In the genomic region with DNA sequence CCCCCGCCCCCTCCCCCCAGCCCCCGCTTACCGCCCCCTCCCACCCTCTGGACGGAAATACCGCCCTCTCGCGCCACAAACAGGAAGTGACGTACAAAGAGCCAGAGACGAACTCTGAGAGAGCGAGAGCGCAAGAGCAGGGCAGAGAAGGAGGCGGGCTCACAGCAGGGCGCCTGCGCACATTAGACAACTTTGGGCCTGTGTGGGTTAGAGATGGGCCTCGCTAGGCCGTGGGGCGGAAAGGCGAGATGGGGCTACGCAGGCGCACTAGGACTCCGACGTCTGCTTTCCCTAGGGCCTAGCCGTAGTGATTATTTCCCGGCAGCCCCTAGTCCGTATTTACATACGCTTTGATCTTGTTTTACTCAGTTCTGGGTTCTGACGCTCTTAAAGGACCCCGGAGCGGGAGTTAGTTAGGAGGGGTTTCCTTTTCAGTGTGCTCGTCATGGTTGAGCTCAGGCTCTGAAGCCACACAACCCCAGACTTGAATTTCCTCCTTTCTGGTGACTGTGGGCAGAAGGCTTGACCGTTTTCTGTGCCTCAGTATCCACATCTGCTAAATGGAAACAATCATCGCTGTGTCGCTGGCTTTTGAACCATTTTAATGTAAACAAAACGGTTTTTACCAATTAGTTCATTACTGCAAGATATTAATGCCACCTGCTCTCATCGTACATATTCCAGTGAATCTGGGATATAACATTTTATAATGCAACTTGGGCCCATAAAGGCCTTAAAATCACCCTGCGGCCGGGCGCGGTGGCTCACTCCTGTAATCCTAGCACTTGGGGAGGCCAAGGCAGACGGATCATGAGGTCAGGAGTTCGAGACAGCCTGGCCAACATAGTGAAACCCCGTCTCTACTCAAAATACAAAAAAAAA, we compare ENCODE assay signal across 8 cellular contexts. TPM values are rescaled to one million over a fixed set of nuclear protein-coding genes. Genes with fewer than 3 reads are reported as not detected.
DNase-seq lines count a peak whose midpoint lies in the region; ATAC-seq and TF ChIP-seq lines count a peak whose summit lies in the region.

No MANE protein-coding gene starts in this region.

- H3F3A ChIP-seq in PC-9 (ENCODE audit: insufficient read depth, low read depth) = peaks cover 13% of the 10 kb centered on the region; the same call in 1 of the 2 replicates

- POLR2A ChIA-PET in PC-9 (lab: Charles Lee; ENCODE audit: unreplicated experiment) = interaction anchor here (0.6 kb wide), 1 partner anchor 178 kb away, joined by 16 read pairs; no protein-coding TSS in a partner anchor

- peak overlapping the region; percentile 85 to 98 for H3K4me3 Mint-ChIP-seq in activated T-cell treated with anti-CD3 and anti-CD28 coated beads, Interleukin-2, amount 50 U/mL, for 72 hours

- peaks cover 15% of the 10 kb centered on the region for H4K20me1 ChIP-seq in PC-9 (ENCODE audit: insufficient read depth)

- peak overlapping the region; percentile 53 for H3K4me3 ChIP-seq in PC-9
- H3K4me3 ChIP-seq in esophagus muscularis mucosa = peak overlapping the region; percentile 73 to 98 (median 85)
- peak overlapping the region; percentile 55 to 87 for H3K4me3 ChIP-seq in muscle layer of colon (ENCODE audit: low read depth in 1 of 2, low read length in 2 of 2)

- no peaks in the 10 kb centered on the region for H3K27me3 Mint-ChIP-seq in activated T-cell treated with anti-CD3 and anti-CD28 coated beads, Interleukin-2, amount 50 U/mL, for 72 hours (ENCODE audit: low read depth)

- H3K36me3 ChIP-seq in PC-9 (ENCODE audit: low read depth) = peaks cover 4% of the 10 kb centered on the region; the same call in 1 of the 2 replicates
- H3K36me3 ChIP-seq in esophagus muscularis mucosa = no peaks in the 10 kb centered on the region
- peaks cover 9% of the 10 kb centered on the region for H3K36me3 ChIP-seq in muscle layer of colon (ENCODE audit: insufficient read depth, low read length)

- H3K9me3 ChIP-seq in PC-9 (ENCODE audit: insufficient read depth, low read depth) (no peaks in the 10 kb centered on the region), esophagus muscularis mucosa (no peaks in the 10 kb centered on the region), muscle layer of colon (ENCODE audit: low read length) (no peaks in the 10 kb centered on the region)

- 21% methylated on average over 21 of the region's 42 CpGs for WGBS in esophagus muscularis mucosa

- H3K4me1 Mint-ChIP-seq in activated T-cell treated with anti-CD3 and anti-CD28 coated beads, Interleukin-2, amount 50 U/mL, for 72 hours (ENCODE audit: low read depth) = peaks cover 43% of the 10 kb centered on the region

- no peak for TF ChIP-seq POLR2A in esophagus muscularis mucosa (IDR thresholded peaks at IDR 0.05; ENCODE audit: low read depth)

- H3K79me2 ChIP-seq in PC-9 (ENCODE audit: low read depth) = peaks cover 43% of the 10 kb centered on the region

- no peaks in the 10 kb centered on the region for H3K9me3 Mint-ChIP-seq in activated T-cell treated with anti-CD3 and anti-CD28 coated beads, Interleukin-2, amount 50 U/mL, for 72 hours

- peak overlapping the region; percentile 94 for H3K27ac Mint-ChIP-seq in activated T-cell treated with anti-CD3 and anti-CD28 coated beads, Interleukin-2, amount 50 U/mL, for 72 hours

- ATAC-seq in GM21723 (IDR thresholded peaks at IDR 0.05; ENCODE audit: unreplicated experiment) = peak; percentile 76
- peak; percentile 85 to 87 for ATAC-seq in activated T-cell treated with anti-CD3 and anti-CD28 coated beads, Interleukin-2, amount 50 U/mL, for 72 hours (replicated peaks in 1 of 2)

- in situ Hi-C loops in KBM-7 (cut with MboI; ENCODE audit: low pct_unique_long_range_greater_than_20kb, low sequenced_read_pairs) = no loop called here

- H3K4me1 ChIP-seq in PC-9 (replicated peaks; ENCODE audit: insufficient read depth) (peaks cover 17% of the 10 kb centered on the region; the same call in 1 of the 2 replicates), esophagus muscularis mucosa (peaks cover 34 to 51% (median 47%) of the 10 kb centered on the region in 4 donors), muscle layer of colon (ENCODE audit: insufficient read depth, low read length) (peaks cover 39% of the 10 kb centered on the region)

- H3K9me2 ChIP-seq in PC-9 (ENCODE audit: insufficient read depth) = no peaks in the 10 kb centered on the region

- H3K4me2 ChIP-seq in PC-9 = peak overlapping the region; percentile 81

- TSS peak; percentile 95 for BruUV-seq in PC-9 (replicated peaks; lab: Mats Ljungman, UMichigan)

- H3K27me3 ChIP-seq in PC-9 (ENCODE audit: insufficient read depth, low read depth) (no peaks in the 10 kb centered on the region), esophagus muscularis mucosa (no peaks in the 10 kb centered on the region), muscle layer of colon (ENCODE audit: control insufficient read depth in 1 of 2, insufficient read depth in 2 of 2, low read length in 2 of 2) (no peaks in the 10 kb centered on the region)

- CTCF ChIA-PET in PC-9 (lab: Charles Lee) = no interaction called here

- H3K9ac ChIP-seq in muscle layer of colon (ENCODE audit: low read length) = peak overlapping the region; percentile 57

- TF ChIP-seq EP300 in esophagus muscularis mucosa (IDR thresholded peaks at IDR 0.05) = no peak

- H3K27ac ChIP-seq in PC-9 = peak overlapping the region; percentile 83
- peak overlapping the region; percentile 95 to 97 (median 96) for H3K27ac ChIP-seq in esophagus muscularis mucosa (replicated peaks in 1 of 4)
- peak overlapping the region; percentile 99 for H3K27ac ChIP-seq in muscle layer of colon (ENCODE audit: low read depth, low read length)

- H2AFZ ChIP-seq in PC-9 = peak overlapping the region; percentile 95

- peaks cover 3% of the 10 kb centered on the region in 2 donors for H3K36me3 Mint-ChIP-seq in activated T-cell treated with anti-CD3 and anti-CD28 coated beads, Interleukin-2, amount 50 U/mL, for 72 hours (ENCODE audit: insufficient read depth in 2 of 2)

- intact Hi-C loops in PC-9 (cut with micrococcal nuclease; ENCODE audit: unreplicated experiment) (loop anchor here (1.0 kb wide), 1 partner anchor 28 kb away; no protein-coding TSS in a partner anchor), esophagus muscularis mucosa (cut with DNase I) (no loop called here)

- DNase-seq in DMS79 (lab: John Stamatoyannopoulos, UW) = peak; percentile 99
- DNase-seq in KBM-7 = peak; percentile 99
- peak; percentile 97 to 98 for DNase-seq in PC-9
- DNase-seq in activated T-cell treated with anti-CD3 and anti-CD28 coated beads, Interleukin-2, amount 50 U/mL, for 72 hours = peak; percentile 97 to 99
- peak; percentile 99 for DNase-seq in esophagus muscularis mucosa (ENCODE audit: extremely low spot score)
- DNase-seq in stimulated activated CD8-positive, alpha-beta memory T cell treated with anti-CD3 and anti-CD28 coated beads, Interleukin-7, amount 100 ng/mL, for 1 hour (ENCODE audit: low read depth in 2 of 2) = peak; percentile 93 to 96

- TF ChIP-seq CTCF in PC-9 (conservative IDR thresholded peaks at IDR 0.05) (no peak), esophagus muscularis mucosa (IDR thresholded peaks at IDR 0.05) (no peak)

RNA-seq across cellular contexts. Expression of a gene that starts 0.4 kb away (rescaled TPM):
- 144 and 149 TPM in 2 replicates for total RNA-seq in PC-9 (2021)
- 100 to 1,000 TPM; 190 to 197 TPM for total RNA-seq in activated T-cell treated with anti-CD3 and anti-CD28 coated beads, Interleukin-2, amount 50 U/mL, for 72 hours
- 10 to 100 TPM; 53.3 to 82.1 (median 64.0) TPM for total RNA-seq in esophagus muscularis mucosa

RNA-seq across cellular contexts. Expression of a gene that starts 59.1 kb away (rescaled TPM):
- total RNA-seq in PC-9 (2021) (0.63 and 0.93 TPM in 2 replicates), esophagus muscularis mucosa (under 1 TPM in 1 of 4 donors, not detected in 3; 0.97 TPM)
- 1 to 10 TPM in 1 of 2 donors, under 1 TPM in 1; 0.81 to 1.2 TPM for total RNA-seq in activated T-cell treated with anti-CD3 and anti-CD28 coated beads, Interleukin-2, amount 50 U/mL, for 72 hours

Comparison
In these comparisons a context has a peak if more than half of its experiments do, and no peak if none do; other contexts are left out.
1. Peak in every context shown above with its lines: DNase-seq, ATAC-seq, H3K4me3 ChIP-seq and H3K27ac ChIP-seq.